In genomic region chr1:174877208-174877673, GRCh38 we compare ENCODE assay signal across 9 cellular contexts.
DNase-seq lines count a peak whose midpoint lies in the region; ATAC-seq and TF ChIP-seq lines count a peak whose summit lies in the region.
"Had no signal": no experiment of that assay in that cellular context is flagged by ENCODE, and none has a peak within 500 bp of the region (broad histone marks: within the 10 kb centered on the region; RNA-seq: fewer than 3 reads in every experiment).

No MANE protein-coding gene starts in this region.

- peak overlapping the region; percentile 6 for H3K4me3 ChIP-seq in smooth muscle cell

- no peak for DNase-seq in activated T-cell treated with anti-CD3 and anti-CD28 coated beads, Interleukin-2, amount 50 U/mL, for 24 hours
- DNase-seq in activated T-cell treated with anti-CD3 and anti-CD28 coated beads, Interleukin-2, amount 50 U/mL, for 48 hours, result no peak
- peak; percentile 72 for DNase-seq in NCI-H748 (lab: John Stamatoyannopoulos, UW; ENCODE audit: unreplicated experiment)
- peak; percentile 37 for DNase-seq in glutamatergic neuron
- DNase-seq in smooth muscle cell (lab: John Stamatoyannopoulos, UW; ENCODE audit: unreplicated experiment), result no peak
- DNase-seq in cerebellar cortex (ENCODE audit: low spot score), result no peak
- DNase-seq in Kasumi-1 (lab: John Stamatoyannopoulos, UW), result no peak
- DNase-seq: NCI-H524 treated with DMSO at 0.1 percent for 48 hours had no signal

- no peak overlapping the region for H3K4me2 ChIP-seq in smooth muscle cell

- no peak for ATAC-seq in GM21737 (IDR thresholded peaks at IDR 0.05; ENCODE audit: unreplicated experiment)

- no peak overlapping the region for H3K9ac ChIP-seq in smooth muscle cell (ENCODE audit: low read depth)

- H3K36me3 ChIP-seq in smooth muscle cell (ENCODE audit: low read depth), result no peaks in the 10 kb centered on the region

- no peak overlapping the region for H3K27ac ChIP-seq in smooth muscle cell (ENCODE audit: low read depth)

- peak overlapping the region; percentile 39 for H3K27ac Mint-ChIP-seq in activated T-cell treated with anti-CD3 and anti-CD28 coated beads, Interleukin-2, amount 50 U/mL, for 24 hours
- peak overlapping the region; percentile 57 for H3K27ac Mint-ChIP-seq in glutamatergic neuron (ENCODE audit: unreplicated experiment)

- H3K27me3 Mint-ChIP-seq in activated T-cell treated with anti-CD3 and anti-CD28 coated beads, Interleukin-2, amount 50 U/mL, for 24 hours, result no peaks in the 10 kb centered on the region
- H3K27me3 Mint-ChIP-seq in glutamatergic neuron (ENCODE audit: unreplicated experiment), result no peaks in the 10 kb centered on the region

- H3K27me3 ChIP-seq in smooth muscle cell (ENCODE audit: low read depth), result peaks cover 6% of the 10 kb centered on the region

- WGBS in smooth muscle cell (ENCODE audit: low lambda C conversion rate), result 58% methylated on average over 4 of the region's 4 CpGs

- H3K4me1 ChIP-seq in smooth muscle cell (ENCODE audit: low read depth), result peaks cover 33% of the 10 kb centered on the region

- no peaks in the 10 kb centered on the region for H3K9me3 ChIP-seq in smooth muscle cell (replicated peaks; ENCODE audit: low read depth)

- no peaks in the 10 kb centered on the region for H3K36me3 Mint-ChIP-seq in activated T-cell treated with anti-CD3 and anti-CD28 coated beads, Interleukin-2, amount 50 U/mL, for 24 hours (ENCODE audit: low read depth)
- no peaks in the 10 kb centered on the region for H3K36me3 Mint-ChIP-seq in glutamatergic neuron (ENCODE audit: unreplicated experiment)

- TF ChIP-seq CTCF in glutamatergic neuron (IDR thresholded peaks at IDR 0.05; ENCODE audit: partially characterized antibody, unreplicated experiment), result no peak
- TF ChIP-seq CTCF in smooth muscle cell (IDR thresholded peaks at IDR 0.05; ENCODE audit: borderline replicate concordance, insufficient read depth, poor library complexity, severe bottlenecking), result no peak

- H4K20me1 ChIP-seq in smooth muscle cell (ENCODE audit: low read depth), result no peaks in the 10 kb centered on the region

- peaks cover 27% of the 10 kb centered on the region for H3K4me1 Mint-ChIP-seq in activated T-cell treated with anti-CD3 and anti-CD28 coated beads, Interleukin-2, amount 50 U/mL, for 24 hours (ENCODE audit: low read depth)
- peaks cover 11% of the 10 kb centered on the region for H3K4me1 Mint-ChIP-seq in glutamatergic neuron (ENCODE audit: low read depth, unreplicated experiment)

- peak overlapping the region; percentile 49 for H3K4me3 Mint-ChIP-seq in activated T-cell treated with anti-CD3 and anti-CD28 coated beads, Interleukin-2, amount 50 U/mL, for 24 hours
- no peak overlapping the region for H3K4me3 Mint-ChIP-seq in glutamatergic neuron (ENCODE audit: unreplicated experiment)

- no peak overlapping the region for H2AFZ ChIP-seq in smooth muscle cell (ENCODE audit: low read depth)

- no peaks in the 10 kb centered on the region for H3F3A ChIP-seq in smooth muscle cell (ENCODE audit: low read depth)

- H3K79me2 ChIP-seq in smooth muscle cell (ENCODE audit: low read depth), result no peaks in the 10 kb centered on the region

- H3K9me3 Mint-ChIP-seq in activated T-cell treated with anti-CD3 and anti-CD28 coated beads, Interleukin-2, amount 50 U/mL, for 24 hours, result no peaks in the 10 kb centered on the region
- H3K9me3 Mint-ChIP-seq in glutamatergic neuron (ENCODE audit: unreplicated experiment), result no peaks in the 10 kb centered on the region

Comparison
In these comparisons a context has a peak if more than half of its experiments do, and no peak if none do; other contexts are left out.
1. DNase-seq: peak in NCI-H748 (single experiment) and glutamatergic neuron (single experiment); none in activated T-cell treated with anti-CD3 and anti-CD28 coated beads, Interleukin-2, amount 50 U/mL, for 24 hours (single experiment), activated T-cell treated with anti-CD3 and anti-CD28 coated beads, Interleukin-2, amount 50 U/mL, for 48 hours (0 of 2), smooth muscle cell (single experiment), cerebellar cortex (single experiment) and Kasumi-1 (0 of 2).